27 cellular contexts compared by ENCODE assay signal in the genomic region with DNA sequence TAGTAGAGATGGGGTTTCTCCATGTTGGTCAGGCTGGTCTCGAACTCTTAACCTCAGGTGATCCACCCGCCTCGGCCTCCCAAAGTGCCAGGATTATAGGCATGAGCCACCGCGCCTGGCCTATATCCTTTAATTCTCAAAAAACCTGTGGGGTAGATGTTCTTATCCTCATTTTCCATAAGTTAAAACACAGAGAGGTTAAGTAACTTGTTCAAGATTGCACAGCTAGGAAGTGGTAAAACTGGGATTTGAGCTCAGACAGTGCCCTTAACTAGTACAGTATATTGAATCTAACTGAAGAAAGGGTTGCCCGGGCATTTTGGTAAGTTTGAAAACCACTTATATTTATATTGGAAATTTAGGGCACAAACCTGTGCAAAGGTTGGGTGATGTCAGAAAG.
"Had no signal": no experiment of that assay in that cellular context is flagged by ENCODE, and none has a peak within 500 bp of the region (broad histone marks: within the 10 kb centered on the region; RNA-seq: fewer than 3 reads in every experiment).

No MANE protein-coding gene starts in this region.

- H3K27ac ChIP-seq: colonic mucosa, coronary artery, dorsolateral prefrontal cortex, epithelial cell of prostate, esophagus muscularis mucosa, esophagus squamous epithelium, foreskin keratinocyte, gastrocnemius medialis, gastroesophageal sphincter, heart left ventricle, heart right ventricle had no signal

- H3K4me1 ChIP-seq: colonic mucosa, esophagus muscularis mucosa, esophagus squamous epithelium, foreskin keratinocyte, gastrocnemius medialis, gastroesophageal sphincter had no signal

- ATAC-seq: effector memory CD8-positive, alpha-beta T cell; esophagus mucosa; foreskin keratinocyte; gastrocnemius medialis; gastroesophageal sphincter; heart left ventricle; heart right ventricle had no signal

- DNase-seq: colonic mucosa; cortex of kidney; dermis blood vessel endothelial cell; dorsolateral prefrontal cortex; effector CD4-positive, alpha-beta T cell; effector CD8-positive, alpha-beta T cell; effector memory CD4-positive, alpha-beta T cell; effector memory CD8-positive, alpha-beta T cell; endodermal cell; erythroblast; esophagus squamous epithelium; foreskin fibroblast; foreskin keratinocyte; foreskin melanocyte; gastrocnemius medialis; glutamatergic neuron; head of caudate nucleus; heart left ventricle; heart right ventricle had no signal

- H3K9me3 ChIP-seq: colonic mucosa, esophagus muscularis mucosa, esophagus squamous epithelium, gastrocnemius medialis, gastroesophageal sphincter, heart left ventricle, heart right ventricle had no signal

- H3K36me3 ChIP-seq: colonic mucosa, esophagus muscularis mucosa, esophagus squamous epithelium, gastrocnemius medialis, gastroesophageal sphincter, heart left ventricle, heart right ventricle had no signal

- FAIRE-seq: endometrium, endothelial cell of umbilical vein, frontal cortex had no signal

- H3K4me3 ChIP-seq: colonic mucosa, coronary artery, dorsolateral prefrontal cortex, esophagus muscularis mucosa, esophagus squamous epithelium, gastrocnemius medialis, gastroesophageal sphincter, heart left ventricle, heart right ventricle had no signal

- H3K27me3 ChIP-seq: colonic mucosa, esophagus muscularis mucosa, esophagus squamous epithelium, foreskin keratinocyte, gastrocnemius medialis, gastroesophageal sphincter, heart left ventricle, heart right ventricle had no signal
